In genomic region chr11:58060939-58061672, GRCh38 we compare ENCODE assay signal across 1 cellular context.
TF ChIP-seq lines count a peak whose summit lies in the region.

No MANE protein-coding gene starts in this region.

TF ChIP-seq in K562, 482 proteins besides CTCF, POLR2A, EP300 and RAD21 (continued from another document):
- TF ChIP-seq, protein P1, sequence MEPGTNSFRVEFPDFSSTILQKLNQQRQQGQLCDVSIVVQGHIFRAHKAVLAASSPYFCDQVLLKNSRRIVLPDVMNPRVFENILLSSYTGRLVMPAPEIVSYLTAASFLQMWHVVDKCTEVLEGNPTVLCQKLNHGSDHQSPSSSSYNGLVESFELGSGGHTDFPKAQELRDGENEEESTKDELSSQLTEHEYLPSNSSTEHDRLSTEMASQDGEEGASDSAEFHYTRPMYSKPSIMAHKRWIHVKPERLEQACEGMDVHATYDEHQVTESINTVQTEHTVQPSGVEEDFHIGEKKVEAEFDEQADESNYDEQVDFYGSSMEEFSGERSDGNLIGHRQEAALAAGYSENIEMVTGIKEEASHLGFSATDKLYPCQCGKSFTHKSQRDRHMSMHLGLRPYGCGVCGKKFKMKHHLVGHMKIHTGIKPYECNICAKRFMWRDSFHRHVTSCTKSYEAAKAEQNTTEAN (CRISPR knock-in tag; IDR thresholded peaks at IDR 0.05), result no peak
- TF ChIP-seq PHF20 (IDR thresholded peaks at IDR 0.05; ENCODE audit: partially characterized antibody) (no peak), HSF4 (CRISPR knock-in tag; IDR thresholded peaks at IDR 0.05; ENCODE audit: borderline replicate concordance) (no peak), POLR2AphosphoS5 (IDR thresholded peaks at IDR 0.05; ENCODE audit: control insufficient read depth, insufficient read depth, low read depth, low read length) (no peak), RBM17 (IDR thresholded peaks at IDR 0.05; ENCODE audit: borderline replicate concordance, low read depth, low read length) (no peak), FOXJ2 (tag; IDR thresholded peaks at IDR 0.05) (no peak), GATA2 (CRISPR knock-in tag; IDR thresholded peaks at IDR 0.05) (no peak), ARID1B (IDR thresholded peaks at IDR 0.05) (no peak)
- TF ChIP-seq, protein P2, sequence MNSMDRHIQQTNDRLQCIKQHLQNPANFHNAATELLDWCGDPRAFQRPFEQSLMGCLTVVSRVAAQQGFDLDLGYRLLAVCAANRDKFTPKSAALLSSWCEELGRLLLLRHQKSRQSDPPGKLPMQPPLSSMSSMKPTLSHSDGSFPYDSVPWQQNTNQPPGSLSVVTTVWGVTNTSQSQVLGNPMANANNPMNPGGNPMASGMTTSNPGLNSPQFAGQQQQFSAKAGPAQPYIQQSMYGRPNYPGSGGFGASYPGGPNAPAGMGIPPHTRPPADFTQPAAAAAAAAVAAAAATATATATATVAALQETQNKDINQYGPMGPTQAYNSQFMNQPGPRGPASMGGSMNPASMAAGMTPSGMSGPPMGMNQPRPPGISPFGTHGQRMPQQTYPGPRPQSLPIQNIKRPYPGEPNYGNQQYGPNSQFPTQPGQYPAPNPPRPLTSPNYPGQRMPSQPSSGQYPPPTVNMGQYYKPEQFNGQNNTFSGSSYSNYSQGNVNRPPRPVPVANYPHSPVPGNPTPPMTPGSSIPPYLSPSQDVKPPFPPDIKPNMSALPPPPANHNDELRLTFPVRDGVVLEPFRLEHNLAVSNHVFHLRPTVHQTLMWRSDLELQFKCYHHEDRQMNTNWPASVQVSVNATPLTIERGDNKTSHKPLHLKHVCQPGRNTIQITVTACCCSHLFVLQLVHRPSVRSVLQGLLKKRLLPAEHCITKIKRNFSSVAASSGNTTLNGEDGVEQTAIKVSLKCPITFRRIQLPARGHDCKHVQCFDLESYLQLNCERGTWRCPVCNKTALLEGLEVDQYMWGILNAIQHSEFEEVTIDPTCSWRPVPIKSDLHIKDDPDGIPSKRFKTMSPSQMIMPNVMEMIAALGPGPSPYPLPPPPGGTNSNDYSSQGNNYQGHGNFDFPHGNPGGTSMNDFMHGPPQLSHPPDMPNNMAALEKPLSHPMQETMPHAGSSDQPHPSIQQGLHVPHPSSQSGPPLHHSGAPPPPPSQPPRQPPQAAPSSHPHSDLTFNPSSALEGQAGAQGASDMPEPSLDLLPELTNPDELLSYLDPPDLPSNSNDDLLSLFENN (IDR thresholded peaks at IDR 0.05; ENCODE audit: low read depth in 2 of 2, low read length in 2 of 2), result no peak
